11 cellular contexts compared by ENCODE assay signal in genomic region chr12:3218846-3219632, GRCh38.
DNase-seq lines count a peak whose midpoint lies in the region; ATAC-seq, FAIRE-seq and TF ChIP-seq lines count a peak whose summit lies in the region.
"Had no signal": no experiment of that assay in that cellular context is flagged by ENCODE, and none has a peak within 500 bp of the region (broad histone marks: within the 10 kb centered on the region; RNA-seq: fewer than 3 reads in every experiment).

No MANE protein-coding gene starts in this region.

- POLR2A ChIA-PET in HEK293 (lab: Yijun Ruan, JAX) = no interaction called here

- TF ChIP-seq CTCF in HEK293 (tag by site-specific recombination; IDR thresholded peaks at IDR 0.05) = no peak
- TF ChIP-seq CTCF in cardiac muscle cell (IDR thresholded peaks at IDR 0.05; ENCODE audit: low read depth, low read length) = no peak
- TF ChIP-seq CTCF in spleen (IDR thresholded peaks at IDR 0.05 in 8 of 11, conservative IDR thresholded peaks at IDR 0.05 in 3 of 11) = no peak

- CTCF ChIA-PET in HEK293 (lab: Yijun Ruan, JAX) = interaction anchor here (0.7 to 7.1 kb wide), 6 partner anchors 11 to 420 kb away, joined by 3 to 36 read pairs (median 8); no protein-coding TSS in a partner anchor

- DNase-seq in SJCRH30 (no peak), cardiac muscle cell (ENCODE audit: low read depth in 1 of 2, low spot score in 1 of 2) (no peak), spleen (no peak), Kasumi-1 (lab: John Stamatoyannopoulos, UW) (no peak), RCC 7860 (ENCODE audit: low spot score) (no peak), AML-193 (lab: John Stamatoyannopoulos, UW) (no peak)
- DNase-seq: activated CD8-positive, alpha-beta memory T cell treated with anti-CD3 and anti-CD28 coated beads for 24 hours; CD8-positive, alpha-beta memory T cell; NCI-H526 treated with DMSO at 0.1 percent for 48 hours had no signal

- H3K27ac ChIP-seq in HEK293 (ENCODE audit: extremely low read depth, low read depth, low read length) (no peak overlapping the region), SJCRH30 (peak overlapping the region; percentile 80), cardiac muscle cell (peak overlapping the region; percentile 87), spleen (peak overlapping the region in 7 of 8 donors; percentile 21 to 71 (median 55))

- FAIRE-seq in RCC 7860 (lab: Jason Lieb, UNC) = no peak

- H3K36me3 ChIP-seq in HEK293 (ENCODE audit: control insufficient read depth in 2 of 2, insufficient read depth in 1 of 2, low read length in 2 of 2) = no peaks in the 10 kb centered on the region
- H3K36me3 ChIP-seq in SJCRH30 = peaks cover 29% of the 10 kb centered on the region
- no peaks in the 10 kb centered on the region for H3K36me3 ChIP-seq in cardiac muscle cell
- no peaks in the 10 kb centered on the region for H3K36me3 ChIP-seq in spleen

- H3K27me3 ChIP-seq in SJCRH30 = no peaks in the 10 kb centered on the region
- no peaks in the 10 kb centered on the region for H3K27me3 ChIP-seq in cardiac muscle cell
- H3K27me3 ChIP-seq in spleen (replicated peaks in 1 of 7) = no peaks in the 10 kb centered on the region

- H3K4me3 ChIP-seq in HEK293 (ENCODE audit: low read depth, low read length) (no peak overlapping the region), SJCRH30 (no peak overlapping the region), cardiac muscle cell (no peak overlapping the region), spleen (no peak overlapping the region)

- WGBS in spleen, 5 donors = 76 to 83% (median 78%) methylated on average over 16 to 18 of the region's 18 CpGs

- no peak for TF ChIP-seq POLR2A in spleen (IDR thresholded peaks at IDR 0.05)

- no peak for ATAC-seq in HG03025 (IDR thresholded peaks at IDR 0.05; ENCODE audit: low FRiP score, unreplicated experiment)

- no peaks in the 10 kb centered on the region for H3K9me3 ChIP-seq in HEK293 (ENCODE audit: control insufficient read depth, insufficient read depth, low read depth, low read length)
- H3K9me3 ChIP-seq in SJCRH30 (replicated peaks) = no peaks in the 10 kb centered on the region
- H3K9me3 ChIP-seq in cardiac muscle cell (ENCODE audit: low read depth) = no peaks in the 10 kb centered on the region
- H3K9me3 ChIP-seq in spleen = no peaks in the 10 kb centered on the region

- intact Hi-C loops in spleen (cut with DNase I; ENCODE audit: low total_unique reads) = no loop called here

- H3K4me1 ChIP-seq in HEK293 (ENCODE audit: control insufficient read depth, insufficient read depth, low read length) (peaks cover 6% of the 10 kb centered on the region; the same call in 1 of the 2 replicates), SJCRH30 (peaks cover 44% of the 10 kb centered on the region), cardiac muscle cell (ENCODE audit: low read depth) (peaks cover 56% of the 10 kb centered on the region), spleen (peaks cover 10 to 40% (median 16%) of the 10 kb centered on the region in 6 donors)

TF ChIP-seq in HEK293, 187 proteins besides CTCF, POLR2A, EP300 and RAD21:
- TF ChIP-seq HOXD13 (CRISPR knock-in tag; IDR thresholded peaks at IDR 0.05; ENCODE audit: borderline replicate concordance) (no peak), ZNF23 (tag by site-specific recombination; IDR thresholded peaks at IDR 0.05; ENCODE audit: borderline replicate concordance) (no peak), KLF1 (tag by site-specific recombination; IDR thresholded peaks at IDR 0.05) (no peak), ZFHX2 (tag by site-specific recombination; conservative IDR thresholded peaks at IDR 0.05) (peak; percentile 56), ZNF423 (tag by site-specific recombination; IDR thresholded peaks at IDR 0.05) (no peak), FEZF1 (tag by site-specific recombination; IDR thresholded peaks at IDR 0.05) (no peak), ZNF548 (tag by site-specific recombination; IDR thresholded peaks at IDR 0.05) (no peak), ZNF560 (tag by site-specific recombination; IDR thresholded peaks at IDR 0.05; ENCODE audit: borderline replicate concordance) (no peak), INSM2 (tag by site-specific recombination; IDR thresholded peaks at IDR 0.05) (no peak), GLIS1 (tag by site-specific recombination; IDR thresholded peaks at IDR 0.05) (0 out of 2 replicates have a peak, but pooled peaks have one; percentile 16), ZNF354C (tag by site-specific recombination; IDR thresholded peaks at IDR 0.05; ENCODE audit: borderline replicate concordance, low read depth) (no peak), EGR2 (tag by site-specific recombination; IDR thresholded peaks at IDR 0.05; ENCODE audit: low read depth) (peak; percentile 48), ZNF148 (tag by site-specific recombination; IDR thresholded peaks at IDR 0.05; ENCODE audit: borderline replicate concordance) (no peak), ZIC2 (tag by site-specific recombination; IDR thresholded peaks at IDR 0.05) (peak; percentile 37; the same call in 1 of the 2 replicates), ZNF658 (tag by site-specific recombination; IDR thresholded peaks at IDR 0.05) (no peak)
